In genomic region chr6:167205316-167205715, GRCh38 we compare ENCODE assay signal across 17 cellular contexts. TPM values are rescaled to one million over a fixed set of nuclear protein-coding genes. Genes with fewer than 3 reads are reported as not detected.
"Had no signal": no experiment of that assay in that cellular context is flagged by ENCODE, and none has a peak within 500 bp of the region (broad histone marks: within the 10 kb centered on the region; RNA-seq: fewer than 3 reads in every experiment).

No MANE protein-coding gene starts in this region.

RNA-seq across cellular contexts. Expression of gene GPR31, which starts 47.5 kb away (rescaled TPM):
- total RNA-seq: dermis microvascular lymphatic vessel endothelial cell, endodermal cell, esophagus mucosa, esophagus squamous epithelium, gastrocnemius medialis, glomerular endothelial cell, heart right ventricle, left cardiac atrium, left lung, left ventricle myocardium superior, lower leg skin, lower lobe of right lung, lung microvascular endothelial cell, mesenteric fat pad, mesothelial cell of epicardium, mucosa of descending colon, myocyte had no signal
- polyA plus RNA-seq: heart right ventricle had no signal
